ENCODE assay signal across 12 cellular contexts in genomic region chr10:24670964-24671670, GRCh38.
"Had no signal": no experiment of that assay in that cellular context is flagged by ENCODE, and none has a peak within 500 bp of the region (broad histone marks: within the 10 kb centered on the region; RNA-seq: fewer than 3 reads in every experiment).

No MANE protein-coding gene starts in this region.

- H3K9me3 Mint-ChIP-seq: activated naive CD8-positive, alpha-beta T cell treated with anti-CD3 and anti-CD28 coated beads for 36 hours; stimulated activated naive CD8-positive, alpha-beta T cell treated with anti-CD3 and anti-CD28 coated beads, Interleukin-15, Interleukin-2, amounts not matched to agents 100 ng/mL and 50 ng/mL, for 24 hours had no signal

- H3K27me3 Mint-ChIP-seq: activated naive CD8-positive, alpha-beta T cell treated with anti-CD3 and anti-CD28 coated beads for 36 hours; stimulated activated naive CD8-positive, alpha-beta T cell treated with anti-CD3 and anti-CD28 coated beads, Interleukin-15, Interleukin-2, amounts not matched to agents 100 ng/mL and 50 ng/mL, for 24 hours had no signal

- H3K9me3 ChIP-seq: neutrophil had no signal

- H3K4me3 Mint-ChIP-seq: activated naive CD8-positive, alpha-beta T cell treated with anti-CD3 and anti-CD28 coated beads for 36 hours; stimulated activated naive CD8-positive, alpha-beta T cell treated with anti-CD3 and anti-CD28 coated beads, Interleukin-15, Interleukin-2, amounts not matched to agents 100 ng/mL and 50 ng/mL, for 24 hours had no signal

- ATAC-seq: left ventricle myocardium superior had no signal

- DNase-seq: activated CD4-positive, alpha-beta T cell treated with anti-CD3 and anti-CD28 coated beads, Interleukin-2, amount 50 U/mL, for 4 hours; activated gamma-delta T cell; activated naive CD8-positive, alpha-beta T cell treated with anti-CD3 and anti-CD28 coated beads for 36 hours; activated T-cell treated with anti-CD3 and anti-CD28 coated beads, Interleukin-2, amount 50 U/mL, for 48 hours; foreskin melanocyte; left ventricle myocardium superior; retina; stimulated activated CD4-positive, alpha-beta T cell treated with anti-CD3 and anti-CD28 coated beads, Interleukin-4, amount 100 ng/mL, for 24 hours; T-helper 1 cell had no signal

- H3K36me3 Mint-ChIP-seq: activated naive CD8-positive, alpha-beta T cell treated with anti-CD3 and anti-CD28 coated beads for 36 hours had no signal

- H3K27ac Mint-ChIP-seq: activated naive CD8-positive, alpha-beta T cell treated with anti-CD3 and anti-CD28 coated beads for 36 hours; stimulated activated naive CD8-positive, alpha-beta T cell treated with anti-CD3 and anti-CD28 coated beads, Interleukin-15, Interleukin-2, amounts not matched to agents 100 ng/mL and 50 ng/mL, for 24 hours had no signal

- FAIRE-seq: keratinocyte had no signal

- H3K27ac ChIP-seq: neutrophil had no signal

- H3K27me3 ChIP-seq: neutrophil had no signal

- H3K36me3 ChIP-seq: neutrophil had no signal
